ENCODE assay signal across 1 cellular context in genomic region chr2:235756491-235756890, GRCh38.
TF ChIP-seq lines count a peak whose summit lies in the region.

No MANE protein-coding gene starts in this region.

TF ChIP-seq in GM23338, 12 proteins besides CTCF, POLR2A, EP300 and RAD21 (continued from another document):
- TF ChIP-seq ETS1 (IDR thresholded peaks at IDR 0.05) (no peak), EZH2phosphoT487 (IDR thresholded peaks at IDR 0.05; ENCODE audit: unreplicated experiment) (no peak), STAT1 (IDR thresholded peaks at IDR 0.05; ENCODE audit: unreplicated experiment) (no peak), NANOG (IDR thresholded peaks at IDR 0.05; ENCODE audit: borderline replicate concordance) (no peak), ZNF462 (CRISPR knock-in tag; IDR thresholded peaks at IDR 0.05) (no peak), ZNF114 (CRISPR knock-in tag; IDR thresholded peaks at IDR 0.05) (no peak), POLR2AphosphoS5 (IDR thresholded peaks at IDR 0.05; ENCODE audit: low read depth) (no peak), EZH2 (IDR thresholded peaks at IDR 0.05; ENCODE audit: low read depth, unreplicated experiment) (no peak), CREB1 (CRISPR knock-in tag; IDR thresholded peaks at IDR 0.05; ENCODE audit: low read depth) (no peak), JUNB (IDR thresholded peaks at IDR 0.05; ENCODE audit: unreplicated experiment) (no peak)
